1 cellular context compared by ENCODE assay signal in the genomic region with DNA sequence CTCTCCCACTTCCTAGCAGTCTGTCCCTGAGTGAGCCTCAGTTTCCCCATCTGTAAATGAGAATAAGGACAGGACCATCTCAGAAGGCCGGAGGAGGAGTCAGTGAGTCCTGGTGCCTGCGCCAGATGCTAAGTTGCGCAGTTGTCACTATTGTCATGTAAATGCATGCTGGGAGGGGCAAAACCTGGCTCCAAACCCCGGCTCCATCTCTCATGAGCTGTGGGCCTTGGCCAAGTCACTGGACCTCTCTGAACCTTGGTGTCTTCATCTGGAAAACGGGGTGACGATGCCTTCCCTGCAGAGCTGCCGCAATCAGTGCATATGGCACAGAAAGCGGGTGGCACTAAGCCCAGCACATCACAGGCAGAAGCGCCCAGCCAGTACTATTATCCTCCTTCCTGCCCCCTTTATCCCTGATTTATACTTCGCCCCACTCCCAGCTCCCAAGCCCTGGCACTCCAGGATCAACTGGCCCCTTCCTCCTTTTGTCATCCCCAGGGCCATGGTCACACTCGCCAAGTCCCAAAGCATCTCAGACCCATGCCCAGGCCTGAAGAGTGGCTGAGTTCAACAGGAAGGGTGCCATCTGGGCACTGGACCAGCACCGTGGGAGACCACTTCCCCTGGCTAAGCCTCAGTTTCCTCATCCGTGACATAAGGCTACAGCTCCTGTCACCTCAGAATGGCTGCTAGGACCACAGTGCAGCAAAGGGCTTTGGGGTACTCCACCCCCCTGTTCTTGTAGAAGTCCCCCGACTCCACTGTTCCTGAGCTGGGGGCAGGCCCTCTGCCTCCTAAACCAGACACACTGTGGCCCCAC.
TF ChIP-seq lines count a peak whose summit lies in the region.

No MANE protein-coding gene starts in this region.

TF ChIP-seq in HEK293, 187 proteins besides CTCF, POLR2A, EP300 and RAD21 (continued from another document):
- no peak for TF ChIP-seq TSHZ1 (tag by site-specific recombination; IDR thresholded peaks at IDR 0.05; ENCODE audit: borderline replicate concordance)
